Comparison of ENCODE assay signal across 13 cellular contexts in genomic region chr20:41247523-41248370, GRCh38.
A peak's percentile ranks its signal among the peaks of the same experiment; 100 is the strongest.
DNase-seq lines count a peak whose midpoint lies in the region; ATAC-seq and TF ChIP-seq lines count a peak whose summit lies in the region.
"Had no signal": no experiment of that assay in that cellular context is flagged by ENCODE, and none has a peak within 500 bp of the region (broad histone marks: within the 10 kb centered on the region; RNA-seq: fewer than 3 reads in every experiment).

No MANE protein-coding gene starts in this region.

- no peak for TF ChIP-seq EP300 in sigmoid colon (IDR thresholded peaks at IDR 0.05)

- 83 to 88% methylated on average over 7 of the region's 7 CpGs for WGBS in sigmoid colon, 2 donors

- ATAC-seq in left colon (peak; percentile 73), HG02840 (IDR thresholded peaks at IDR 0.05; ENCODE audit: low FRiP score, unreplicated experiment) (no peak), GM18907 (IDR thresholded peaks at IDR 0.05; ENCODE audit: unreplicated experiment) (no peak), HG03045 (IDR thresholded peaks at IDR 0.05; ENCODE audit: unreplicated experiment) (no peak)
- ATAC-seq: naive thymus-derived CD8-positive, alpha-beta T cell had no signal

- H3K4me3 ChIP-seq in ACC112 (ENCODE audit: low read depth, low read length) = peak overlapping the region; percentile 60
- peak overlapping the region; percentile 48 for H3K4me3 ChIP-seq in adipocyte (ENCODE audit: low read length)
- H3K4me3 ChIP-seq in sigmoid colon = no peak overlapping the region
- H3K4me3 ChIP-seq: PC-9 had no signal

- TF ChIP-seq POLR2A in sigmoid colon (IDR thresholded peaks at IDR 0.05) = no peak

- H3K27me3 ChIP-seq in ACC112 (ENCODE audit: insufficient read depth, low read length) = no peaks in the 10 kb centered on the region
- H3K27me3 ChIP-seq in adipocyte (replicated peaks; ENCODE audit: control insufficient read depth, insufficient read depth, low read length) = no peaks in the 10 kb centered on the region
- H3K27me3 ChIP-seq in sigmoid colon = no peaks in the 10 kb centered on the region

- H3K4me1 ChIP-seq in ACC112 (ENCODE audit: control insufficient read depth, insufficient read depth, low read length, unreplicated experiment) (peaks cover 63% of the 10 kb centered on the region), adipocyte (ENCODE audit: control insufficient read depth, insufficient read depth, low read length) (peaks cover 62% of the 10 kb centered on the region), sigmoid colon (peaks cover 0 to 75% (median 71%) of the 10 kb centered on the region in 4 donors)

- no peak for TF ChIP-seq CTCF in sigmoid colon (IDR thresholded peaks at IDR 0.05)

- H3K36me3 ChIP-seq in ACC112 (ENCODE audit: insufficient read depth, low read length) (no peaks in the 10 kb centered on the region; the same call in 1 of the 2 replicates), adipocyte (ENCODE audit: control insufficient read depth, insufficient read depth, low read length, severe bottlenecking) (peaks cover under 1% of the 10 kb centered on the region), sigmoid colon (no peaks in the 10 kb centered on the region)

- DNase-seq in adipocyte (ENCODE audit: low read depth) (no peak), left colon (no peak), sigmoid colon (no peak)
- no peak for DNase-seq in activated CD4-positive, CD25-positive, alpha-beta regulatory T cell treated with anti-CD3 and anti-CD28 coated beads, Interleukin-2, amount 50 U/mL, for 72 hours
- DNase-seq: activated T-cell treated with anti-CD3 and anti-CD28 coated beads, Interleukin-2, amount 50 U/mL, for 24 hours; DND-41; naive thymus-derived CD8-positive, alpha-beta T cell; NCI-H1930; PC-9 had no signal

- no peaks in the 10 kb centered on the region for H3K9me3 ChIP-seq in adipocyte (ENCODE audit: control insufficient read depth, low read length)
- no peaks in the 10 kb centered on the region for H3K9me3 ChIP-seq in sigmoid colon

- H3K27ac ChIP-seq in ACC112 (ENCODE audit: low read depth, low read length) (peak overlapping the region; percentile 99), sigmoid colon (peak overlapping the region; percentile 85 to 93 (median 91))
- H3K27ac ChIP-seq: PC-9 had no signal

- H3K9ac ChIP-seq in adipocyte (ENCODE audit: low read length) = peak overlapping the region; percentile 87

- no peak overlapping the region for H2AFZ ChIP-seq in ACC112 (ENCODE audit: low read length, unreplicated experiment)
- H2AFZ ChIP-seq: PC-9 had no signal

- H3K79me2 ChIP-seq in ACC112 (ENCODE audit: control insufficient read depth, insufficient read depth, low read length, unreplicated experiment) = peaks cover 33% of the 10 kb centered on the region

- intact Hi-C loops in left colon (cut with DNase I, micrococcal nuclease) = no loop called here
- intact Hi-C loops in sigmoid colon (cut with DNase I) = loop anchor here (1.0 to 5.0 kb wide), 2 partner anchors 70 to 90 kb away; partner anchors contain the start of gene ZHX3

Comparison
In these comparisons a context has a peak if more than half of its experiments do, and no peak if none do; other contexts are left out.
1. H3K4me3 ChIP-seq: peak in ACC112 (single experiment) and adipocyte (single experiment); none in sigmoid colon (0 of 4).